ENCODE assay signal across 9 cellular contexts in the genomic region with DNA sequence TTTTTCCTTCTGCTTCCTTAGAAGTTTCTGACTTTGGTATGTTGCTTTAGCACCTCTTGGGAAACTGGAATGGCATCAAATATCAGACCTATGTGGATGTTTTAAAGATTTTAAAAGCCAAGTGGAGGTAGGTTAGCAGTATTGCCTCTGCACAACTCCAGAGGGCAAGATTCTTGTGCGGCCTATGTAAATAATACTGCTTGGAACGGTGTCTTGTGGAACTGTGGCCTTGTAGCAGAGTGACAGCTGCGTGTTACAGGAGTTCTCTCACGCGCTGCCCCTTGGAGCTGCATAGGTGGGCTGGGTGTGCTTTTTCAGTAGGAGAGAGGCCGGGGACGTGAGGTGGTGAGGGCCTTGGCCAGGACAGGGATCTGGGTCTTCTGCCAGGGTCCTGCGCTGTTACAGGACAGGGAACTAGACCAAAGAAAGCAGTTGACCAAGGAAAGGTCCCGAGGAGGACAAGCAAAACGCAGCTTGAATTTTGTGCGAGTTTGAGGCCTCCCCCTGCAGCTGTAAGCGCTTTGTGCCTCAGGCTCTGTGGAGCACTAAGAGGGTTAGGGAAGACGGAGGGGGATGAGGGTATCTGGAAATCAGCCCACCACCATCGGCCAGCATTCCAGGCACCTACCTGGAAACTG. TPM values are rescaled to one million over a fixed set of nuclear protein-coding genes. Genes with fewer than 3 reads are reported as not detected.
DNase-seq lines count a peak whose midpoint lies in the region; ATAC-seq, FAIRE-seq and TF ChIP-seq lines count a peak whose summit lies in the region.
"Had no signal": no experiment of that assay in that cellular context is flagged by ENCODE, and none has a peak within 500 bp of the region (broad histone marks: within the 10 kb centered on the region; RNA-seq: fewer than 3 reads in every experiment).

No MANE protein-coding gene starts in this region.

- POLR2A ChIA-PET in HepG2 (lab: Yijun Ruan, JAX) = interaction anchor here (1.4 to 4.3 kb wide), 4 partner anchors 9 to 25 kb away, joined by 4 to 29 read pairs (median 6); no protein-coding TSS in a partner anchor

- TF ChIP-seq EP300 in HepG2 (IDR thresholded peaks at IDR 0.05; ENCODE audit: low read depth in 2 of 2, low read length in 2 of 2) (no peak), HepG2 (CRISPR knock-in tag; IDR thresholded peaks at IDR 0.05; ENCODE audit: borderline replicate concordance) (no peak)

- H3K36me3 ChIP-seq in HepG2 (replicated peaks in 1 of 2; ENCODE audit: control insufficient read depth in 1 of 2, insufficient read depth in 2 of 2, low read length in 2 of 2) (peaks cover 4 to 12% of the 10 kb centered on the region in 2 experiments; a peak in 2 of 5 replicates), thoracic aorta (no peaks in the 10 kb centered on the region)

- 6% methylated on average over 14 of the region's 14 CpGs for WGBS in HepG2 (ENCODE audit: low lambda C conversion rate)

- H3K36me3 Mint-ChIP-seq in activated naive CD8-positive, alpha-beta T cell treated with anti-CD3 and anti-CD28 coated beads, Interleukin-2, amount 50 U/mL, for 24 hours (ENCODE audit: low read depth) = peaks cover 8% of the 10 kb centered on the region

- H3K4me1 ChIP-seq in HepG2 (ENCODE audit: insufficient read depth, low read length) (peaks cover 87% of the 10 kb centered on the region), thoracic aorta (ENCODE audit: control insufficient read depth in 1 of 2, low read depth in 2 of 2) (peaks cover 8 to 15% of the 10 kb centered on the region in 2 donors)

- ATAC-seq in activated naive CD8-positive, alpha-beta T cell treated with anti-CD3 and anti-CD28 coated beads, Interleukin-2, amount 50 U/mL, for 24 hours = no peak
- ATAC-seq in HepG2 (peak; percentile 7), thoracic aorta (ENCODE audit: insufficient number of reproducible peaks, low FRiP score, low read depth) (no peak)

- peak overlapping the region; percentile 92 for H3K4me3 Mint-ChIP-seq in activated naive CD8-positive, alpha-beta T cell treated with anti-CD3 and anti-CD28 coated beads, Interleukin-2, amount 50 U/mL, for 24 hours

- in situ Hi-C loops in HepG2 (cut with HindIII; ENCODE audit: extremely low pct_ligation_motif_present, low pct_unique_long_range_greater_than_20kb) = no loop called here

- peak overlapping the region; percentile 96 for H3K4me2 ChIP-seq in HepG2 (ENCODE audit: low read depth, low read length)

- TF ChIP-seq CTCF in HepG2 (CRISPR knock-in tag; IDR thresholded peaks at IDR 0.05) (no peak; the same call in 1 of the 2 replicates), thoracic aorta (IDR thresholded peaks at IDR 0.05) (no peak)

- H3K27ac Mint-ChIP-seq in activated naive CD8-positive, alpha-beta T cell treated with anti-CD3 and anti-CD28 coated beads, Interleukin-2, amount 50 U/mL, for 24 hours = peak overlapping the region; percentile 91

- H3K9me3 ChIP-seq in HepG2 (ENCODE audit: low read length) (no peaks in the 10 kb centered on the region), thoracic aorta (no peaks in the 10 kb centered on the region)

- CTCF ChIA-PET in HepG2 (lab: Yijun Ruan, JAX; ENCODE audit: low intra/inter-chr PET ratio, low total read pairs) = no interaction called here

- TSS peak; percentile 55 for BruUV-seq in HepG2 (replicated peaks; lab: Mats Ljungman, UMichigan)

- H2AFZ ChIP-seq in HepG2 (ENCODE audit: low read length) = no peak overlapping the region

- no peaks in the 10 kb centered on the region for H3K9me3 Mint-ChIP-seq in activated naive CD8-positive, alpha-beta T cell treated with anti-CD3 and anti-CD28 coated beads, Interleukin-2, amount 50 U/mL, for 24 hours

- H3K4me1 Mint-ChIP-seq in activated naive CD8-positive, alpha-beta T cell treated with anti-CD3 and anti-CD28 coated beads, Interleukin-2, amount 50 U/mL, for 24 hours = peaks cover 52% of the 10 kb centered on the region

- peak overlapping the region; percentile 75 to 90 (median 89) for H3K4me3 ChIP-seq in HepG2 (replicated peaks in 1 of 3; ENCODE audit: insufficient read depth in 1 of 3, low read depth in 2 of 3, low read length in 3 of 3)
- peak overlapping the region; percentile 93 for H3K4me3 ChIP-seq in thoracic aorta

- 0 out of 4 replicates have a peak, but pooled peaks of 1 of the 2 experiments have one; percentile 21 for TF ChIP-seq POLR2A in HepG2 (IDR thresholded peaks at IDR 0.05; ENCODE audit: insufficient read depth in 1 of 2, low read depth in 2 of 2, low read length in 2 of 2)

- FAIRE-seq in HepG2 (lab: Jason Lieb, UNC) (no peak), frontal cortex (lab: Jason Lieb, UNC) (no peak)
- FAIRE-seq: TTC549 had no signal

- no peaks in the 10 kb centered on the region for H3K27me3 ChIP-seq in HepG2 (ENCODE audit: control insufficient read depth in 1 of 2, insufficient read depth in 2 of 2, low read length in 2 of 2)
- no peaks in the 10 kb centered on the region for H3K27me3 ChIP-seq in thoracic aorta (replicated peaks; ENCODE audit: insufficient read depth)

- no peak for TF ChIP-seq RAD21 in HepG2 (CRISPR knock-in tag; IDR thresholded peaks at IDR 0.05)

- peaks cover 62% of the 10 kb centered on the region for H3K79me2 ChIP-seq in HepG2 (ENCODE audit: insufficient read depth, low read length)

- H3K9ac ChIP-seq in HepG2 (ENCODE audit: insufficient read depth, low read depth, low read length) = peak overlapping the region; percentile 88

- intact Hi-C loops in HepG2 (cut with micrococcal nuclease; ENCODE audit: unreplicated experiment) = no loop called here

- H3K27ac ChIP-seq in HepG2 (ENCODE audit: extremely low read length, insufficient read depth, low read length) (peak overlapping the region; percentile 82), thoracic aorta (no peak overlapping the region)

- H3K27me3 Mint-ChIP-seq in activated naive CD8-positive, alpha-beta T cell treated with anti-CD3 and anti-CD28 coated beads, Interleukin-2, amount 50 U/mL, for 24 hours = no peaks in the 10 kb centered on the region

- H4K20me1 ChIP-seq in HepG2 (ENCODE audit: insufficient read depth, low read length) = peaks cover 51% of the 10 kb centered on the region

- DNase-seq in activated CD8-positive, alpha-beta memory T cell treated with anti-CD3 and anti-CD28 coated beads for 24 hours = peak; percentile 53
- DNase-seq in activated CD8-positive, alpha-beta memory T cell treated with anti-CD3 and anti-CD28 coated beads, Interleukin-2, amount 50 U/mL, for 4 hours = no peak
- DNase-seq in activated naive CD8-positive, alpha-beta T cell treated with anti-CD3 and anti-CD28 coated beads, Interleukin-2, amount 50 U/mL, for 24 hours = no peak
- DNase-seq in HepG2 (ENCODE audit: low spot score) (no peak), thoracic aorta (ENCODE audit: low spot score) (no peak), frontal cortex (ENCODE audit: low spot score in 2 of 2) (no peak), ecto neural progenitor cell (ENCODE audit: low spot score) (no peak)
- no peak for DNase-seq in activated CD4-positive, CD25-positive, alpha-beta regulatory T cell treated with anti-CD3 and anti-CD28 coated beads, Interleukin-2, amount 50 U/mL, for 72 hours

TF ChIP-seq in HepG2, 621 proteins besides CTCF, POLR2A, EP300 and RAD21 (continues in another document):
- 0 out of 2 replicates have a peak, but pooled peaks have one; percentile 16 for TF ChIP-seq FOXC1 (CRISPR knock-in tag; IDR thresholded peaks at IDR 0.05; ENCODE audit: borderline replicate concordance)
- TF ChIP-seq, protein P1, sequence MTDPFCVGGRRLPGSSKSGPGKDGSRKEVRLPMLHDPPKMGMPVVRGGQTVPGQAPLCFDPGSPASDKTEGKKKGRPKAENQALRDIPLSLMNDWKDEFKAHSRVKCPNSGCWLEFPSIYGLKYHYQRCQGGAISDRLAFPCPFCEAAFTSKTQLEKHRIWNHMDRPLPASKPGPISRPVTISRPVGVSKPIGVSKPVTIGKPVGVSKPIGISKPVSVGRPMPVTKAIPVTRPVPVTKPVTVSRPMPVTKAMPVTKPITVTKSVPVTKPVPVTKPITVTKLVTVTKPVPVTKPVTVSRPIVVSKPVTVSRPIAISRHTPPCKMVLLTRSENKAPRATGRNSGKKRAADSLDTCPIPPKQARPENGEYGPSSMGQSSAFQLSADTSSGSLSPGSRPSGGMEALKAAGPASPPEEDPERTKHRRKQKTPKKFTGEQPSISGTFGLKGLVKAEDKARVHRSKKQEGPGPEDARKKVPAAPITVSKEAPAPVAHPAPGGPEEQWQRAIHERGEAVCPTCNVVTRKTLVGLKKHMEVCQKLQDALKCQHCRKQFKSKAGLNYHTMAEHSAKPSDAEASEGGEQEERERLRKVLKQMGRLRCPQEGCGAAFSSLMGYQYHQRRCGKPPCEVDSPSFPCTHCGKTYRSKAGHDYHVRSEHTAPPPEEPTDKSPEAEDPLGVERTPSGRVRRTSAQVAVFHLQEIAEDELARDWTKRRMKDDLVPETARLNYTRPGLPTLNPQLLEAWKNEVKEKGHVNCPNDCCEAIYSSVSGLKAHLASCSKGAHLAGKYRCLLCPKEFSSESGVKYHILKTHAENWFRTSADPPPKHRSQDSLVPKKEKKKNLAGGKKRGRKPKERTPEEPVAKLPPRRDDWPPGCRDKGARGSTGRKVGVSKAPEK (CRISPR knock-in tag; IDR thresholded peaks at IDR 0.05; ENCODE audit: borderline replicate concordance) = 0 out of 2 replicates have a peak, but pooled peaks have one; percentile 40

RNA-seq across cellular contexts. Expression of a gene that starts 1.5 kb away (rescaled TPM):
- 42.1 and 59.1 TPM in 2 replicates for total RNA-seq in HepG2 (2016; rRNA removed; fragmentation: Illumina TruSeq; extraction: Trizol)
- total RNA-seq in HepG2 (2016; cell fraction: cytosol; rRNA removed; fragmentation: Illumina TruSeq; extraction: Trizol; ENCODE audit: low read depth) = 32.4 and 35.6 TPM in 2 replicates
- 41.0 and 60.9 TPM in 2 replicates for total RNA-seq in HepG2 (2016; cell fraction: insoluble cytoplasmic fraction; rRNA removed; fragmentation: Illumina TruSeq; extraction: Trizol)
- total RNA-seq in HepG2 (2016; cell fraction: membrane; rRNA removed; fragmentation: Illumina TruSeq; extraction: Trizol) = 29.2 and 32.9 TPM in 2 replicates
- total RNA-seq in HepG2 (2016; cell fraction: nucleus; rRNA removed; fragmentation: Illumina TruSeq; extraction: Trizol) = 66.4 and 75.5 TPM in 2 replicates
- 105 and 108 TPM in 2 replicates for polyA plus RNA-seq in HepG2 (2011; rRNA removed)
- 53.2 and 89.4 TPM in 2 replicates for polyA plus RNA-seq in HepG2 (2011; cell fraction: cytosol; rRNA removed)
- 65.7 and 85.9 TPM in 2 replicates for polyA plus RNA-seq in HepG2 (2011; cell fraction: nucleus; rRNA removed)
- polyA plus RNA-seq in HepG2 (2012) = 99.1 and 106 TPM in 2 replicates
- polyA plus RNA-seq in HepG2 (2016; cell fraction: cytosol; fragmentation: Illumina TruSeq; extraction: Trizol; ENCODE audit: low read depth) = 2.2 and 2.6 TPM in 2 replicates
- 31.8 and 32.9 TPM in 2 replicates for polyA plus RNA-seq in HepG2 (2016; cell fraction: insoluble cytoplasmic fraction; fragmentation: Illumina TruSeq; extraction: Trizol; ENCODE audit: low read depth)
- polyA plus RNA-seq in HepG2 (2016; cell fraction: membrane; fragmentation: Illumina TruSeq; extraction: Trizol; ENCODE audit: low read depth) = 8.5 and 9.3 TPM in 2 replicates
- 140 and 144 TPM in 2 replicates for polyA plus RNA-seq in HepG2 (2016; cell fraction: nucleus; fragmentation: Illumina TruSeq; extraction: Trizol; ENCODE audit: insufficient read depth, low read depth)
- polyA minus RNA-seq in HepG2 (2011; rRNA and poly(A)+ RNA removed; ENCODE audit: low replicate concordance) = 13.5 and 115 TPM in 2 replicates
- 82.7 and 108 TPM in 2 replicates for polyA minus RNA-seq in HepG2 (2011; cell fraction: cytosol; rRNA and poly(A)+ RNA removed)
- polyA minus RNA-seq in HepG2 (2011; cell fraction: nucleus; rRNA and poly(A)+ RNA removed) = 78.4 and 93.9 TPM in 2 replicates
- total RNA-seq in thoracic aorta = 10 to 100 TPM; 21.4 to 26.3 TPM
- 64.0 TPM for total RNA-seq in frontal cortex
